In genomic region chr2:60556441-60556997, GRCh38 we compare ENCODE assay signal across 10 cellular contexts. TPM values are rescaled to one million over a fixed set of nuclear protein-coding genes. Genes with fewer than 3 reads are reported as not detected.
DNase-seq lines count a peak whose midpoint lies in the region; ATAC-seq, FAIRE-seq and TF ChIP-seq lines count a peak whose summit lies in the region.
"Had no signal": no experiment of that assay in that cellular context is flagged by ENCODE, and none has a peak within 500 bp of the region (broad histone marks: within the 10 kb centered on the region; RNA-seq: fewer than 3 reads in every experiment).

No MANE protein-coding gene starts in this region.

- peaks cover 47% of the 10 kb centered on the region for H3K27me3 Mint-ChIP-seq in activated CD4-positive, alpha-beta T cell treated with anti-CD3 and anti-CD28 coated beads for 36 hours
- peaks cover 92% of the 10 kb centered on the region for H3K27me3 Mint-ChIP-seq in stimulated activated naive CD8-positive, alpha-beta T cell treated with anti-CD3 and anti-CD28 coated beads, Interleukin-15, amount 100 ng/mL, for 72 hours

- peak; percentile 35 for DNase-seq in activated CD4-positive, alpha-beta T cell treated with anti-CD3 and anti-CD28 coated beads for 36 hours
- no peak for DNase-seq in activated CD4-positive, alpha-beta T cell treated with anti-CD3 and anti-CD28 coated beads for 4 hours
- no peak for DNase-seq in SK-N-MC (ENCODE audit: low read depth, low spot score)
- no peak for DNase-seq in right atrium auricular region (ENCODE audit: low spot score)
- no peak for DNase-seq in stimulated activated naive CD8-positive, alpha-beta T cell treated with anti-CD3 and anti-CD28 coated beads, Interleukin-15, amount 100 ng/mL, for 72 hours
- DNase-seq in NCI-H446 treated with DMSO at 0.1 percent for 48 hours (lab: John Stamatoyannopoulos, UW) = no peak
- DNase-seq in activated effector memory CD4-positive, alpha-beta T cell treated with anti-CD3 and anti-CD28 coated beads, Interleukin-2, amount 50 U/mL, for 16 hours = no peak
- no peak for DNase-seq in GM19239 (ENCODE audit: insufficient read length, low spot score)
- DNase-seq: activated CD4-positive, CD25-positive, alpha-beta regulatory T cell treated with anti-CD3 and anti-CD28 coated beads, Interleukin-2, amount 50 U/mL, for 72 hours had no signal

- H3K4me1 Mint-ChIP-seq in activated CD4-positive, alpha-beta T cell treated with anti-CD3 and anti-CD28 coated beads for 36 hours = peaks cover 30% of the 10 kb centered on the region
- H3K4me1 Mint-ChIP-seq in stimulated activated naive CD8-positive, alpha-beta T cell treated with anti-CD3 and anti-CD28 coated beads, Interleukin-15, amount 100 ng/mL, for 72 hours = peaks cover 49% of the 10 kb centered on the region

- no peak for ATAC-seq in activated CD4-positive, alpha-beta T cell treated with anti-CD3 and anti-CD28 coated beads for 36 hours
- no peak for ATAC-seq in stimulated activated naive CD8-positive, alpha-beta T cell treated with anti-CD3 and anti-CD28 coated beads, Interleukin-15, amount 100 ng/mL, for 72 hours

- H3K36me3 ChIP-seq in SK-N-MC (ENCODE audit: insufficient read depth, low read length) = no peaks in the 10 kb centered on the region
- no peaks in the 10 kb centered on the region for H3K36me3 ChIP-seq in right atrium auricular region
- H3K36me3 ChIP-seq: tibial nerve had no signal

- POLR2A ChIA-PET in activated CD4-positive, alpha-beta T cell treated with anti-CD3 and anti-CD28 coated beads for 36 hours (lab: Charles Lee) = no interaction called here

- H3K9me3 ChIP-seq in SK-N-MC (ENCODE audit: low read depth, low read length) (no peaks in the 10 kb centered on the region), right atrium auricular region (no peaks in the 10 kb centered on the region)
- H3K9me3 ChIP-seq: tibial nerve had no signal

- FAIRE-seq in GM19239 (lab: Jason Lieb, UNC) = no peak

- H3K27ac Mint-ChIP-seq in activated CD4-positive, alpha-beta T cell treated with anti-CD3 and anti-CD28 coated beads for 36 hours = no peak overlapping the region
- peak overlapping the region in 1 of 2 donors; percentile 57 for H3K27ac Mint-ChIP-seq in stimulated activated naive CD8-positive, alpha-beta T cell treated with anti-CD3 and anti-CD28 coated beads, Interleukin-15, amount 100 ng/mL, for 72 hours

- peak overlapping the region; percentile 58 for H3K4me3 Mint-ChIP-seq in activated CD4-positive, alpha-beta T cell treated with anti-CD3 and anti-CD28 coated beads for 36 hours
- peak overlapping the region; percentile 73 to 86 for H3K4me3 Mint-ChIP-seq in stimulated activated naive CD8-positive, alpha-beta T cell treated with anti-CD3 and anti-CD28 coated beads, Interleukin-15, amount 100 ng/mL, for 72 hours

- peaks cover 0 to 44% of the 10 kb centered on the region in 2 donors for H3K4me1 ChIP-seq in right atrium auricular region

- intact Hi-C loops in activated CD4-positive, alpha-beta T cell treated with anti-CD3 and anti-CD28 coated beads for 36 hours (cut with DNase I, micrococcal nuclease) = loop anchor here in 1 of 2 experiments (5.0 to 10.0 kb wide), 3 partner anchors 461 to 1532 kb away; partner anchors contain the start of genes PEX13, PUS10 and XPO1

- no peak overlapping the region for H3K9ac ChIP-seq in SK-N-MC (ENCODE audit: insufficient read length)

- no peaks in the 10 kb centered on the region for H3K36me3 Mint-ChIP-seq in activated CD4-positive, alpha-beta T cell treated with anti-CD3 and anti-CD28 coated beads for 36 hours (ENCODE audit: low read depth)

- H3K4me3 ChIP-seq in SK-N-MC = peak overlapping the region; percentile 64
- peak overlapping the region; percentile 6 to 20 for H3K4me3 ChIP-seq in right atrium auricular region

- CTCF ChIA-PET in activated CD4-positive, alpha-beta T cell treated with anti-CD3 and anti-CD28 coated beads for 36 hours (lab: Charles Lee) = interaction anchor here (1.9 to 4.8 kb wide), 2 partner anchors 26 kb away, joined by 11 to 30 read pairs; no protein-coding TSS in a partner anchor

- H3K9me3 Mint-ChIP-seq in activated CD4-positive, alpha-beta T cell treated with anti-CD3 and anti-CD28 coated beads for 36 hours (ENCODE audit: low read depth) = no peaks in the 10 kb centered on the region
- H3K9me3 Mint-ChIP-seq in stimulated activated naive CD8-positive, alpha-beta T cell treated with anti-CD3 and anti-CD28 coated beads, Interleukin-15, amount 100 ng/mL, for 72 hours = no peaks in the 10 kb centered on the region

- no peak for TF ChIP-seq CTCF in right atrium auricular region (IDR thresholded peaks at IDR 0.05)

- peaks cover 13 to 14% of the 10 kb centered on the region in 2 donors for H3K27me3 ChIP-seq in right atrium auricular region

- H3K27ac ChIP-seq in SK-N-MC = no peak overlapping the region
- H3K27ac ChIP-seq in right atrium auricular region = no peak overlapping the region

RNA-seq across cellular contexts. Expression of gene BCL11A, which starts 3.1 kb away (rescaled TPM):
- total RNA-seq in activated CD4-positive, alpha-beta T cell treated with anti-CD3 and anti-CD28 coated beads for 36 hours = under 1 TPM; 0.57 to 0.98 TPM
- total RNA-seq in right atrium auricular region = 1 to 10 TPM; 2.2 to 3.3 TPM
